In the genomic region with DNA sequence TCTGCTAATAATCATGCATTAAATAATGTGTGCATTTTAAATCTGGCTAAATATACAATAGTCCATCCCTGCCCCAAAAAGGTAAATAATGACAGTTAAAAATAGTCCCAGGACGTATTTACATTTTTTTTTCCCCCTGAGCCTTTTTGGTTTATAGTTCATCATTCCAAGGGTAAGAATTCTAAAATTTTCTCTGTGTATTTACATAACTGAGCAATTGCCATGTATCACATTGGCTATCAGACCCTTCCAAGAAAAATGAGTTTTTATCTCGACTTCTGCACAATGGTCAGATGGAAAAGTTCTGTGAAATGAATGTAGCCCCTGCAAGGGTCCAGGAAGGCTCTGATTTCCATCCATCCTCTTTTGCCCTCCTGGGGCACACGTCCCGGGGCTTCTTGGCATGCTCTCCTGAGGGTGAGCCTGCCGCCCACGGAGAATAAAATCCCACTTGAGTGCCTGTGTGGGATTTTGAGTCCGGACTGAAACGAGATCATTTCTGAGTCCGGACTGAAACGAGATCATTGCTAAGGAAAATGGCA, we compare ENCODE assay signal across 17 cellular contexts.
A peak's percentile ranks its signal among the peaks of the same experiment; 100 is the strongest.
DNase-seq lines count a peak whose midpoint lies in the region; ATAC-seq and TF ChIP-seq lines count a peak whose summit lies in the region.
"Had no signal": no experiment of that assay in that cellular context is flagged by ENCODE, and none has a peak within 500 bp of the region (broad histone marks: within the 10 kb centered on the region; RNA-seq: fewer than 3 reads in every experiment).

No MANE protein-coding gene starts in this region.

- ATAC-seq in GM18870 (IDR thresholded peaks at IDR 0.05; ENCODE audit: unreplicated experiment): no peak

- H3K79me2 ChIP-seq in hepatocyte (no peaks in the 10 kb centered on the region), smooth muscle cell (ENCODE audit: low read depth) (no peaks in the 10 kb centered on the region)

- no peak overlapping the region for H3K27ac ChIP-seq in hepatocyte
- no peak overlapping the region for H3K27ac ChIP-seq in smooth muscle cell (ENCODE audit: low read depth)

- H3F3A ChIP-seq in smooth muscle cell (ENCODE audit: low read depth): no peaks in the 10 kb centered on the region

- H3K4me1 ChIP-seq in NT2/D1 (ENCODE audit: insufficient read depth, insufficient read length) (peaks cover 17% of the 10 kb centered on the region), hepatocyte (ENCODE audit: insufficient read depth) (peaks cover 21% of the 10 kb centered on the region), smooth muscle cell (ENCODE audit: low read depth) (peaks cover 23% of the 10 kb centered on the region)

- H3K27me3 ChIP-seq in H7 (ENCODE audit: control insufficient read depth, insufficient read depth, low read length) (peaks cover 51% of the 10 kb centered on the region), NT2/D1 (ENCODE audit: insufficient read depth, insufficient read length) (peaks cover 46% of the 10 kb centered on the region), hepatocyte (peaks cover 63% of the 10 kb centered on the region), smooth muscle cell (ENCODE audit: low read depth) (peaks cover 59% of the 10 kb centered on the region)
- H3K27me3 ChIP-seq: MG63 had no signal

- H2AFZ ChIP-seq in hepatocyte (no peak overlapping the region), smooth muscle cell (ENCODE audit: low read depth) (no peak overlapping the region)

- DNase-seq in H7: peak; percentile 38
- no peak for DNase-seq in NT2/D1 (ENCODE audit: low read depth, low spot score)
- DNase-seq in hepatocyte (ENCODE audit: low spot score): no peak
- no peak for DNase-seq in smooth muscle cell (lab: John Stamatoyannopoulos, UW; ENCODE audit: unreplicated experiment)
- no peak for DNase-seq in HuH-7 (ENCODE audit: low spot score)
- no peak for DNase-seq in OCI-M2 (lab: John Stamatoyannopoulos, UW; ENCODE audit: unreplicated experiment)
- no peak for DNase-seq in GM10266 (ENCODE audit: extremely low spot score)
- DNase-seq: AML-193; CD4-positive, alpha-beta memory T cell; HCEC 1CT; KBM-7; MG63; NCI-H1105 treated with DMSO at 0.1 percent for 48 hours; NCI-H187; NCI-H774; SHP77 treated with DMSO at 0.1 percent for 48 hours had no signal

- H3K4me3 ChIP-seq in H7 (ENCODE audit: insufficient read depth, low read depth, low read length) (no peak overlapping the region), NT2/D1 (ENCODE audit: insufficient read length, low read depth) (no peak overlapping the region), hepatocyte (no peak overlapping the region), smooth muscle cell (no peak overlapping the region)
- H3K4me3 ChIP-seq: MG63 had no signal

- H3K9me2 ChIP-seq in hepatocyte (replicated peaks; ENCODE audit: insufficient read depth): no peaks in the 10 kb centered on the region

- H3K9ac ChIP-seq in NT2/D1 (ENCODE audit: insufficient read length, low read depth) (peak overlapping the region; percentile 36), smooth muscle cell (ENCODE audit: low read depth) (no peak overlapping the region)

- TF ChIP-seq CTCF in hepatocyte (IDR thresholded peaks at IDR 0.05; ENCODE audit: poor library complexity) (no peak), smooth muscle cell (IDR thresholded peaks at IDR 0.05; ENCODE audit: borderline replicate concordance, insufficient read depth, poor library complexity, severe bottlenecking) (no peak), GM10266 (IDR thresholded peaks at IDR 0.05; ENCODE audit: control insufficient read depth, insufficient read depth, low read depth, missing control alignments) (no peak)

- WGBS in hepatocyte (ENCODE audit: low lambda C conversion rate, missing lambda C conversion rate): 35% methylated on average over 9 of the region's 10 CpGs
- 39% methylated on average over 9 of the region's 10 CpGs for WGBS in smooth muscle cell (ENCODE audit: low lambda C conversion rate)

- H3K4me2 ChIP-seq in hepatocyte: peak overlapping the region; percentile 91
- peak overlapping the region; percentile 93 for H3K4me2 ChIP-seq in smooth muscle cell

- H4K20me1 ChIP-seq in hepatocyte (ENCODE audit: insufficient read depth, poor library complexity, severe bottlenecking) (no peaks in the 10 kb centered on the region), smooth muscle cell (ENCODE audit: low read depth) (no peaks in the 10 kb centered on the region)

- no peaks in the 10 kb centered on the region for H3K9me3 ChIP-seq in NT2/D1 (ENCODE audit: insufficient read depth, low read length)
- H3K9me3 ChIP-seq in hepatocyte (ENCODE audit: low read depth): no peaks in the 10 kb centered on the region
- H3K9me3 ChIP-seq in smooth muscle cell (replicated peaks; ENCODE audit: low read depth): no peaks in the 10 kb centered on the region
- H3K9me3 ChIP-seq: MG63 had no signal

- no peaks in the 10 kb centered on the region for H3K36me3 ChIP-seq in H7 (replicated peaks; ENCODE audit: control insufficient read depth, insufficient read depth, low read length)
- H3K36me3 ChIP-seq in NT2/D1 (ENCODE audit: insufficient read depth, insufficient read length, low read length): no peaks in the 10 kb centered on the region
- H3K36me3 ChIP-seq in hepatocyte (replicated peaks; ENCODE audit: insufficient read depth, low read depth): no peaks in the 10 kb centered on the region
- H3K36me3 ChIP-seq in smooth muscle cell (ENCODE audit: low read depth): no peaks in the 10 kb centered on the region
- H3K36me3 ChIP-seq: MG63 had no signal
